ENCODE assay signal across 2 cellular contexts in the genomic region with DNA sequence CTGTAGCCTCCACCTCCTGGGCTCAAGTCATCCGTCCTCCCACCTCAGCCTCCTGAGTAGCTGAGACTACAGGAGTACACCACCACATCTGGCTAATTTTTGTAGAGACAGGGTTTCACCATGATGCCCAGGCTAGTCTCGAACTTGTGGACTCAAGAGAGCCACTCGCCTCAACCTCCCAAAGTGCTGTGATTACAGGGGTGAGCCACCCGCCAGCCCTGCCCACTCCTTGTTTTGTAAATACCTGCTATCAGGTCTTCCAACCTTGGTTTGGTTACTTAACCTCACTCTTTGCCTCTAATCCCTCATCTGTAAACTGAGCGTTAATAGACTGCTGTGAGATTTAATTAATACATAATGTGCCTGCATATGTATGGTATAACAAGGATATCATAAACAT.
TF ChIP-seq lines count a peak whose summit lies in the region.

No MANE protein-coding gene starts in this region.

TF ChIP-seq in SK-N-SH, 30 proteins besides CTCF, POLR2A, EP300 and RAD21 (continued from another document):
- TF ChIP-seq, protein P1, sequence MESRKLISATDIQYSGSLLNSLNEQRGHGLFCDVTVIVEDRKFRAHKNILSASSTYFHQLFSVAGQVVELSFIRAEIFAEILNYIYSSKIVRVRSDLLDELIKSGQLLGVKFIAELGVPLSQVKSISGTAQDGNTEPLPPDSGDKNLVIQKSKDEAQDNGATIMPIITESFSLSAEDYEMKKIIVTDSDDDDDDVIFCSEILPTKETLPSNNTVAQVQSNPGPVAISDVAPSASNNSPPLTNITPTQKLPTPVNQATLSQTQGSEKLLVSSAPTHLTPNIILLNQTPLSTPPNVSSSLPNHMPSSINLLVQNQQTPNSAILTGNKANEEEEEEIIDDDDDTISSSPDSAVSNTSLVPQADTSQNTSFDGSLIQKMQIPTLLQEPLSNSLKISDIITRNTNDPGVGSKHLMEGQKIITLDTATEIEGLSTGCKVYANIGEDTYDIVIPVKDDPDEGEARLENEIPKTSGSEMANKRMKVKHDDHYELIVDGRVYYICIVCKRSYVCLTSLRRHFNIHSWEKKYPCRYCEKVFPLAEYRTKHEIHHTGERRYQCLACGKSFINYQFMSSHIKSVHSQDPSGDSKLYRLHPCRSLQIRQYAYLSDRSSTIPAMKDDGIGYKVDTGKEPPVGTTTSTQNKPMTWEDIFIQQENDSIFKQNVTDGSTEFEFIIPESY (IDR thresholded peaks at IDR 0.05; ENCODE audit: borderline replicate concordance, low read depth), result no peak
- TF ChIP-seq SIN3A (IDR thresholded peaks at IDR 0.05; ENCODE audit: borderline replicate concordance, low read depth, low read length) (no peak), FOXJ3 (CRISPR knock-in tag; IDR thresholded peaks at IDR 0.05) (no peak), GABPA (IDR thresholded peaks at IDR 0.05; ENCODE audit: low read depth) (no peak), RXRA (IDR thresholded peaks at IDR 0.05; ENCODE audit: borderline replicate concordance, low read depth) (no peak), FOXM1 (IDR thresholded peaks at IDR 0.05; ENCODE audit: low read depth) (no peak), RCOR1 (IDR thresholded peaks at IDR 0.05; ENCODE audit: low read length) (no peak), FOSL2 (IDR thresholded peaks at IDR 0.05; ENCODE audit: borderline replicate concordance, low read depth) (no peak), RFX5 (IDR thresholded peaks at IDR 0.05; ENCODE audit: low read length) (no peak)
- TF ChIP-seq, protein P2, sequence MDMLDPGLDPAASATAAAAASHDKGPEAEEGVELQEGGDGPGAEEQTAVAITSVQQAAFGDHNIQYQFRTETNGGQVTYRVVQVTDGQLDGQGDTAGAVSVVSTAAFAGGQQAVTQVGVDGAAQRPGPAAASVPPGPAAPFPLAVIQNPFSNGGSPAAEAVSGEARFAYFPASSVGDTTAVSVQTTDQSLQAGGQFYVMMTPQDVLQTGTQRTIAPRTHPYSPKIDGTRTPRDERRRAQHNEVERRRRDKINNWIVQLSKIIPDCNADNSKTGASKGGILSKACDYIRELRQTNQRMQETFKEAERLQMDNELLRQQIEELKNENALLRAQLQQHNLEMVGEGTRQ (IDR thresholded peaks at IDR 0.05; ENCODE audit: borderline replicate concordance, low read depth, low read length), result no peak
- TF ChIP-seq, protein P3, sequence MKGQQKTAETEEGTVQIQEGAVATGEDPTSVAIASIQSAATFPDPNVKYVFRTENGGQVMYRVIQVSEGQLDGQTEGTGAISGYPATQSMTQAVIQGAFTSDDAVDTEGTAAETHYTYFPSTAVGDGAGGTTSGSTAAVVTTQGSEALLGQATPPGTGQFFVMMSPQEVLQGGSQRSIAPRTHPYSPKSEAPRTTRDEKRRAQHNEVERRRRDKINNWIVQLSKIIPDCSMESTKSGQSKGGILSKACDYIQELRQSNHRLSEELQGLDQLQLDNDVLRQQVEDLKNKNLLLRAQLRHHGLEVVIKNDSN (IDR thresholded peaks at IDR 0.05; ENCODE audit: borderline replicate concordance, low read depth), result no peak
- TF ChIP-seq, protein P4, sequence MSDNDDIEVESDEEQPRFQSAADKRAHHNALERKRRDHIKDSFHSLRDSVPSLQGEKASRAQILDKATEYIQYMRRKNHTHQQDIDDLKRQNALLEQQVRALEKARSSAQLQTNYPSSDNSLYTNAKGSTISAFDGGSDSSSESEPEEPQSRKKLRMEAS (IDR thresholded peaks at IDR 0.05; ENCODE audit: low read depth), result no peak
TF ChIP-seq in SK-N-SH: peak in this region for 0.

TF ChIP-seq in SK-N-SH treated with all-trans-retinoic acid at 6 μM for 48 hours, 23 proteins besides CTCF, POLR2A, EP300 and RAD21 (continued from another document):
- TF ChIP-seq, protein P5, sequence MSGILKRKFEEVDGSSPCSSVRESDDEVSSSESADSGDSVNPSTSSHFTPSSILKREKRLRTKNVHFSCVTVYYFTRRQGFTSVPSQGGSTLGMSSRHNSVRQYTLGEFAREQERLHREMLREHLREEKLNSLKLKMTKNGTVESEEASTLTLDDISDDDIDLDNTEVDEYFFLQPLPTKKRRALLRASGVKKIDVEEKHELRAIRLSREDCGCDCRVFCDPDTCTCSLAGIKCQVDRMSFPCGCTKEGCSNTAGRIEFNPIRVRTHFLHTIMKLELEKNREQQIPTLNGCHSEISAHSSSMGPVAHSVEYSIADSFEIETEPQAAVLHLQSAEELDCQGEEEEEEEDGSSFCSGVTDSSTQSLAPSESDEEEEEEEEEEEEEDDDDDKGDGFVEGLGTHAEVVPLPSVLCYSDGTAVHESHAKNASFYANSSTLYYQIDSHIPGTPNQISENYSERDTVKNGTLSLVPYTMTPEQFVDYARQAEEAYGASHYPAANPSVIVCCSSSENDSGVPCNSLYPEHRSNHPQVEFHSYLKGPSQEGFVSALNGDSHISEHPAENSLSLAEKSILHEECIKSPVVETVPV (CRISPR knock-in tag; IDR thresholded peaks at IDR 0.05), result no peak
TF ChIP-seq in SK-N-SH treated with all-trans-retinoic acid at 6 μM for 48 hours: peak in this region for 0.
